ENCODE assay signal across 17 cellular contexts in genomic region chr20:19070036-19070435, GRCh38.
A peak's percentile ranks its signal among the peaks of the same experiment; 100 is the strongest.
DNase-seq lines count a peak whose midpoint lies in the region; ATAC-seq, FAIRE-seq and TF ChIP-seq lines count a peak whose summit lies in the region.
"Had no signal": no experiment of that assay in that cellular context is flagged by ENCODE, and none has a peak within 500 bp of the region (broad histone marks: within the 10 kb centered on the region; RNA-seq: fewer than 3 reads in every experiment).

No MANE protein-coding gene starts in this region.

- intact Hi-C loops in esophagus muscularis mucosa (cut with DNase I) (no loop called here), vagina (cut with DNase I) (no loop called here)

- H3K4me1 ChIP-seq in BLaER1 (peaks cover 49% of the 10 kb centered on the region), esophagus muscularis mucosa (no peaks in the 10 kb centered on the region), vagina (no peaks in the 10 kb centered on the region), foreskin keratinocyte (no peaks in the 10 kb centered on the region)
- H3K4me1 ChIP-seq: Caco-2 had no signal

- ATAC-seq in foreskin keratinocyte = no peak
- ATAC-seq: HepG2 had no signal

- no peak for DNase-seq in GM19239 (ENCODE audit: insufficient read length, low spot score)
- DNase-seq in esophagus muscularis mucosa (ENCODE audit: extremely low spot score) = peak; percentile 86
- DNase-seq in vagina (ENCODE audit: extremely low spot score in 2 of 2) = peak; percentile 61 to 71
- no peak for DNase-seq in T-helper 9 cell
- no peak for DNase-seq in effector CD4-positive, alpha-beta T cell
- no peak for DNase-seq in foreskin keratinocyte
- DNase-seq: 8988T; Caco-2; CD4-positive, alpha-beta T cell; DMS153; GF-D8; H9 had no signal

- no peak overlapping the region for H3K9ac ChIP-seq in BLaER1

- H3K36me3 ChIP-seq in BLaER1 (no peaks in the 10 kb centered on the region), esophagus muscularis mucosa (no peaks in the 10 kb centered on the region), vagina (no peaks in the 10 kb centered on the region)

- peak; percentile 11 for FAIRE-seq in GM19239 (lab: Jason Lieb, UNC)
- FAIRE-seq: D721Med, H1, HepG2 had no signal

- TF ChIP-seq EP300 in esophagus muscularis mucosa (IDR thresholded peaks at IDR 0.05) = no peak

- H3K27me3 ChIP-seq in BLaER1 (no peaks in the 10 kb centered on the region), esophagus muscularis mucosa (no peaks in the 10 kb centered on the region), vagina (no peaks in the 10 kb centered on the region), foreskin keratinocyte (no peaks in the 10 kb centered on the region)

- no peak overlapping the region for H3K27ac ChIP-seq in BLaER1
- H3K27ac ChIP-seq in esophagus muscularis mucosa (replicated peaks in 1 of 4) = no peak overlapping the region
- H3K27ac ChIP-seq in vagina = no peak overlapping the region
- H3K27ac ChIP-seq in foreskin keratinocyte = no peak overlapping the region
- H3K27ac ChIP-seq: C4-2B had no signal

- peaks cover 34% of the 10 kb centered on the region for H3K9me3 ChIP-seq in BLaER1
- H3K9me3 ChIP-seq in esophagus muscularis mucosa = peaks cover 0 to 4% (median 2%) of the 10 kb centered on the region in 4 donors
- no peaks in the 10 kb centered on the region for H3K9me3 ChIP-seq in vagina

- no peak for TF ChIP-seq POLR2A in esophagus muscularis mucosa (IDR thresholded peaks at IDR 0.05; ENCODE audit: low read depth)
- TF ChIP-seq POLR2A in vagina (IDR thresholded peaks at IDR 0.05) = no peak

- no peak for TF ChIP-seq CTCF in esophagus muscularis mucosa (IDR thresholded peaks at IDR 0.05)
- no peak for TF ChIP-seq CTCF in vagina (IDR thresholded peaks at IDR 0.05)
- no peak for TF ChIP-seq CTCF in foreskin keratinocyte (conservative IDR thresholded peaks at IDR 0.05)

- 84% methylated on average over 5 of the region's 6 CpGs for WGBS in esophagus muscularis mucosa

- H3K4me2 ChIP-seq in BLaER1 = peak overlapping the region; percentile 62

- H3K4me3 ChIP-seq in BLaER1 = no peak overlapping the region
- no peak overlapping the region for H3K4me3 ChIP-seq in esophagus muscularis mucosa
- H3K4me3 ChIP-seq in vagina = no peak overlapping the region

- H4K20me1 ChIP-seq in BLaER1 = no peaks in the 10 kb centered on the region

Comparison
In these comparisons a context has a peak if more than half of its experiments do, and no peak if none do; other contexts are left out.
1. DNase-seq: peak in esophagus muscularis mucosa (single experiment) and vagina (2 of 2); none in GM19239 (single experiment), T-helper 9 cell (single experiment), effector CD4-positive, alpha-beta T cell (single experiment) and foreskin keratinocyte (0 of 2).